ENCODE assay signal across 23 cellular contexts in genomic region chr3:140493271-140493670, GRCh38.
"Had no signal": no experiment of that assay in that cellular context is flagged by ENCODE, and none has a peak within 500 bp of the region (broad histone marks: within the 10 kb centered on the region; RNA-seq: fewer than 3 reads in every experiment).

No MANE protein-coding gene starts in this region.

- H3K4me3 Mint-ChIP-seq: central memory CD8-positive, alpha-beta T cell; naive thymus-derived CD8-positive, alpha-beta T cell; nephron progenitor cell; stimulated activated effector memory CD8-positive, alpha-beta T cell treated with anti-CD3 and anti-CD28 coated beads, Interleukin-12 subunit alpha, Interleukin-12 subunit beta, amount 100 ng/mL, for 72 hours; type B pancreatic cell had no signal

- H2AFZ ChIP-seq: parathyroid adenoma had no signal

- H3K9me3 ChIP-seq: gastrocnemius medialis, left lung, right atrium auricular region, testis, tibial artery had no signal

- H3K79me2 ChIP-seq: parathyroid adenoma had no signal

- H3K36me3 Mint-ChIP-seq: naive thymus-derived CD8-positive, alpha-beta T cell; stimulated activated effector memory CD8-positive, alpha-beta T cell treated with anti-CD3 and anti-CD28 coated beads, Interleukin-12 subunit alpha, Interleukin-12 subunit beta, amount 100 ng/mL, for 72 hours; type B pancreatic cell had no signal

- H3K9ac ChIP-seq: parathyroid adenoma had no signal

- DNase-seq: effector CD4-positive, alpha-beta T cell; gastrocnemius medialis; head of caudate nucleus; kidney; left cardiac atrium; left lung; naive thymus-derived CD8-positive, alpha-beta T cell; nephron progenitor cell; occipital lobe; stimulated activated CD4-positive, alpha-beta T cell treated with anti-CD3 and anti-CD28 coated beads, Interleukin-2, amount 100 ng/mL, for 24 hours; stimulated activated CD4-positive, alpha-beta T cell treated with anti-CD3 and anti-CD28 coated beads, Interleukin-4, amount 100 ng/mL, for 24 hours; stimulated activated naive CD8-positive, alpha-beta T cell treated with anti-CD3 and anti-CD28 coated beads, Interleukin-15, Interleukin-2, amounts not matched to agents 100 U/mL and 50 U/mL, for 24 hours; substantia nigra; tibial artery had no signal

- H3K27ac Mint-ChIP-seq: naive thymus-derived CD8-positive, alpha-beta T cell; nephron progenitor cell; progenitor cell of endocrine pancreas; stimulated activated effector memory CD8-positive, alpha-beta T cell treated with anti-CD3 and anti-CD28 coated beads, Interleukin-12 subunit alpha, Interleukin-12 subunit beta, amount 100 ng/mL, for 72 hours; type B pancreatic cell had no signal

- FAIRE-seq: kidney had no signal

- ATAC-seq: gastrocnemius medialis; left cardiac atrium; left lung; naive thymus-derived CD8-positive, alpha-beta T cell; sciatic nerve; stimulated activated effector memory CD8-positive, alpha-beta T cell treated with anti-CD3 and anti-CD28 coated beads, Interleukin-12 subunit alpha, Interleukin-12 subunit beta, amount 100 ng/mL, for 72 hours; stimulated activated naive CD8-positive, alpha-beta T cell treated with anti-CD3 and anti-CD28 coated beads, Interleukin-15, Interleukin-2, amounts not matched to agents 100 U/mL and 50 U/mL, for 24 hours had no signal

- H3K4me3 ChIP-seq: coronary artery, gastrocnemius medialis, left lung, right atrium auricular region, testis, tibial artery had no signal

- H3K9me3 Mint-ChIP-seq: central memory CD8-positive, alpha-beta T cell; naive thymus-derived CD8-positive, alpha-beta T cell; stimulated activated effector memory CD8-positive, alpha-beta T cell treated with anti-CD3 and anti-CD28 coated beads, Interleukin-12 subunit alpha, Interleukin-12 subunit beta, amount 100 ng/mL, for 72 hours; type B pancreatic cell had no signal

- H3K27me3 Mint-ChIP-seq: progenitor cell of endocrine pancreas had no signal

- H3K36me3 ChIP-seq: gastrocnemius medialis, left lung, right atrium auricular region, tibial artery had no signal

- H3K27me3 ChIP-seq: gastrocnemius medialis, left lung, right atrium auricular region, testis, tibial artery had no signal

- H3K27ac ChIP-seq: coronary artery, gastrocnemius medialis, left lung, parathyroid adenoma, right atrium auricular region, testis, tibial artery had no signal

- H3K4me1 Mint-ChIP-seq: central memory CD8-positive, alpha-beta T cell; naive thymus-derived CD8-positive, alpha-beta T cell; nephron progenitor cell; stimulated activated effector memory CD8-positive, alpha-beta T cell treated with anti-CD3 and anti-CD28 coated beads, Interleukin-12 subunit alpha, Interleukin-12 subunit beta, amount 100 ng/mL, for 72 hours had no signal

- H3K4me1 ChIP-seq: gastrocnemius medialis, left lung, parathyroid adenoma, right atrium auricular region, testis, tibial artery had no signal
